ENCODE assay signal across 8 cellular contexts in genomic region chr7:151876899-151877777, GRCh38.
A peak's percentile ranks its signal among the peaks of the same experiment; 100 is the strongest.
DNase-seq lines count a peak whose midpoint lies in the region; ATAC-seq lines count a peak whose summit lies in the region.

PRKAG2 (minus strand) TSS chr7:151877115; CDS start chr7:151876620, 495 bp downstream.

- DNase-seq in DMS79 (lab: John Stamatoyannopoulos, UW): peak; percentile 41
- peak; percentile 62 for DNase-seq in MV-4-11 (lab: John Stamatoyannopoulos, UW)
- DNase-seq in activated CD4-positive, CD25-positive, alpha-beta regulatory T cell (lab: John Stamatoyannopoulos, UW): peak; percentile 45 to 68 (median 54)
- DNase-seq in central memory CD4-positive, alpha-beta T cell: peak; percentile 73
- DNase-seq in kidney tubule cell (ENCODE audit: low spot score): peak; percentile 27
- DNase-seq in stimulated activated CD4-positive, alpha-beta T cell treated with anti-CD3 and anti-CD28 coated beads, Interleukin-1b, Interleukin-23, amount 100 ng/mL, for 1 hour (ENCODE audit: low read depth in 2 of 2): peak; percentile 25 to 50
- no peak for DNase-seq in globus pallidus (ENCODE audit: low spot score)

- ATAC-seq in GM21825 (IDR thresholded peaks at IDR 0.05; ENCODE audit: unreplicated experiment): peak; percentile 55
